In genomic region chr11:66263231-66263630, GRCh38 we compare ENCODE assay signal across 35 cellular contexts. TPM values are rescaled to one million over a fixed set of nuclear protein-coding genes. Genes with fewer than 3 reads are reported as not detected.
"Had no signal": no experiment of that assay in that cellular context is flagged by ENCODE, and none has a peak within 500 bp of the region (broad histone marks: within the 10 kb centered on the region; RNA-seq: fewer than 3 reads in every experiment).

No MANE protein-coding gene starts in this region.

- H3K27ac ChIP-seq: Peyer's patch had no signal

- DNase-seq: activated CD4-positive, alpha-beta T cell treated with anti-CD3 and anti-CD28 coated beads, Interleukin-2, amount 10 ng/mL, durations not matched to agents 24 days and 14 days; activated CD4-positive, alpha-beta T cell treated with anti-CD3 and anti-CD28 coated beads, Interleukin-2, amount 50 U/mL, for 4 hours; activated CD8-positive, alpha-beta memory T cell treated with anti-CD3 and anti-CD28 coated beads, Interleukin-2, amount 50 U/mL, for 48 hours; activated effector memory CD4-positive, alpha-beta T cell treated with Interleukin-2 at 50 U/mL for 16 hours; activated naive CD4-positive, alpha-beta T cell treated with anti-CD3 and anti-CD28 coated beads, Interleukin-2, amount 10 ng/mL, durations not matched to agents 7 days and 5 days; activated naive CD8-positive, alpha-beta T cell treated with anti-CD3 and anti-CD28 coated beads, Interleukin-2, amount 50 U/mL, for 24 hours; activated T-cell treated with anti-CD3 and anti-CD28 coated beads, Interleukin-2, amount 50 U/mL, for 48 hours; anterior cingulate cortex; caudate nucleus; cerebellar nuclear complex; NCI-H1092 treated with DMSO at 0.1 percent for 48 hours; NCI-H1417; NCI-H146; NCI-H187; NCI-H2029 treated with DMSO at 0.1 percent for 48 hours; NCI-H2107; NCI-H2171; NCI-H510A; NCI-H526; NCI-H748 treated with DMSO at 0.1 percent for 48 hours; NK-92 treated with Interleukin-12 subunit alpha and Interleukin-12 subunit beta, amount 100 ng/mL, for 24 hours; PC-3; Peyer's patch; RPMI8226; SIG-M5; SW 1271; T-helper 1 cell; T1000 had no signal

- FAIRE-seq: bronchial epithelial cell, TTC549 had no signal

- H3K9me3 Mint-ChIP-seq: activated CD4-positive, alpha-beta T cell treated with anti-CD3 and anti-CD28 coated beads, Interleukin-2, amount 10 ng/mL, durations not matched to agents 24 days and 14 days; activated naive CD4-positive, alpha-beta T cell treated with anti-CD3 and anti-CD28 coated beads, Interleukin-2, amount 10 ng/mL, durations not matched to agents 7 days and 5 days; activated naive CD8-positive, alpha-beta T cell treated with anti-CD3 and anti-CD28 coated beads, Interleukin-2, amount 50 U/mL, for 24 hours had no signal

- H3K27me3 Mint-ChIP-seq: activated naive CD4-positive, alpha-beta T cell treated with anti-CD3 and anti-CD28 coated beads, Interleukin-2, amount 10 ng/mL, durations not matched to agents 7 days and 5 days; activated naive CD8-positive, alpha-beta T cell had no signal

- H3K4me3 ChIP-seq: Peyer's patch had no signal

- H3K27ac Mint-ChIP-seq: activated CD4-positive, alpha-beta T cell treated with anti-CD3 and anti-CD28 coated beads, Interleukin-2, amount 10 ng/mL, durations not matched to agents 24 days and 14 days; activated naive CD4-positive, alpha-beta T cell treated with anti-CD3 and anti-CD28 coated beads, Interleukin-2, amount 10 ng/mL, durations not matched to agents 7 days and 5 days; activated naive CD8-positive, alpha-beta T cell; activated naive CD8-positive, alpha-beta T cell treated with anti-CD3 and anti-CD28 coated beads, Interleukin-2, amount 50 U/mL, for 24 hours; brain had no signal

- H3K4me3 Mint-ChIP-seq: activated CD4-positive, alpha-beta T cell treated with anti-CD3 and anti-CD28 coated beads, Interleukin-2, amount 10 ng/mL, durations not matched to agents 24 days and 14 days; activated naive CD4-positive, alpha-beta T cell treated with anti-CD3 and anti-CD28 coated beads, Interleukin-2, amount 10 ng/mL, durations not matched to agents 7 days and 5 days; activated naive CD8-positive, alpha-beta T cell; activated naive CD8-positive, alpha-beta T cell treated with anti-CD3 and anti-CD28 coated beads, Interleukin-2, amount 50 U/mL, for 24 hours; brain had no signal

- H3K27me3 ChIP-seq: Peyer's patch had no signal

- H3K9me3 ChIP-seq: Peyer's patch had no signal

- ATAC-seq: activated naive CD8-positive, alpha-beta T cell treated with anti-CD3 and anti-CD28 coated beads, Interleukin-2, amount 50 U/mL, for 24 hours; PC-3; Right ventricle myocardium inferior had no signal

RNA-seq across cellular contexts. Expression of gene CNIH2, which starts 14.7 kb away (rescaled TPM):
- total RNA-seq: bronchial epithelial cell, Peyer's patch, Right ventricle myocardium inferior had no signal

RNA-seq across cellular contexts. Expression of gene TMEM151A, which starts 28.5 kb away (rescaled TPM):
- total RNA-seq: activated CD4-positive, alpha-beta T cell treated with anti-CD3 and anti-CD28 coated beads, Interleukin-2, amount 10 ng/mL, durations not matched to agents 24 days and 14 days; bronchial epithelial cell; M059J; PC-3; T-helper 2 cell treated with Interferon-gamma antibody and Interleukin-4, amounts not matched to agents 100 ng/mL and 5 ng/mL, for 36 hours had no signal
